1 cellular context compared by ENCODE assay signal in genomic region chr1:184854036-184854435, GRCh38.
TF ChIP-seq lines count a peak whose summit lies in the region.

No MANE protein-coding gene starts in this region.

TF ChIP-seq in SK-N-SH, 30 proteins besides CTCF, POLR2A, EP300 and RAD21 (continued from another document):
- TF ChIP-seq ELF1 (IDR thresholded peaks at IDR 0.05) = no peak
- TF ChIP-seq YY1 (IDR thresholded peaks at IDR 0.05; ENCODE audit: low read depth) = no peak
- TF ChIP-seq TCF12 (IDR thresholded peaks at IDR 0.05) = no peak
- no peak for TF ChIP-seq FOSL2 (IDR thresholded peaks at IDR 0.05; ENCODE audit: borderline replicate concordance, low read depth)
- no peak for TF ChIP-seq RFX5 (IDR thresholded peaks at IDR 0.05; ENCODE audit: low read length)
- TF ChIP-seq, protein P1, sequence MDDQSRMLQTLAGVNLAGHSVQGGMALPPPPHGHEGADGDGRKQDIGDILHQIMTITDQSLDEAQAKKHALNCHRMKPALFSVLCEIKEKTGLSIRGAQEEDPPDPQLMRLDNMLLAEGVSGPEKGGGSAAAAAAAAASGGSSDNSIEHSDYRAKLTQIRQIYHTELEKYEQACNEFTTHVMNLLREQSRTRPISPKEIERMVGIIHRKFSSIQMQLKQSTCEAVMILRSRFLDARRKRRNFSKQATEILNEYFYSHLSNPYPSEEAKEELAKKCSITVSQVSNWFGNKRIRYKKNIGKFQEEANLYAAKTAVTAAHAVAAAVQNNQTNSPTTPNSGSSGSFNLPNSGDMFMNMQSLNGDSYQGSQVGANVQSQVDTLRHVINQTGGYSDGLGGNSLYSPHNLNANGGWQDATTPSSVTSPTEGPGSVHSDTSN (IDR thresholded peaks at IDR 0.05) = no peak
- no peak for TF ChIP-seq EZH2phosphoT487 (IDR thresholded peaks at IDR 0.05; ENCODE audit: borderline replicate concordance, low read depth)
